1 cellular context compared by ENCODE assay signal in genomic region chr3:15860014-15860934, GRCh38.
TF ChIP-seq lines count a peak whose summit lies in the region.

No MANE protein-coding gene starts in this region.

TF ChIP-seq in K562, 482 proteins besides CTCF, POLR2A, EP300 and RAD21 (continued from another document and continues in another):
- TF ChIP-seq ZNF318 (IDR thresholded peaks at IDR 0.05; ENCODE audit: borderline replicate concordance in 1 of 2, low read depth in 1 of 2), result no peak
- peak; percentile 78 for TF ChIP-seq BHLHE40 (IDR thresholded peaks at IDR 0.05; ENCODE audit: low read length)
- TF ChIP-seq VEZF1 (CRISPR knock-in tag; IDR thresholded peaks at IDR 0.05), result peak; percentile 97
- 0 out of 2 replicates have a peak, but pooled peaks have one; percentile 55 for TF ChIP-seq PHB (CRISPR knock-in tag; IDR thresholded peaks at IDR 0.05)
- TF ChIP-seq HNRNPLL (IDR thresholded peaks at IDR 0.05; ENCODE audit: low read depth, low read length, poor library complexity, severe bottlenecking), result peak; percentile 65
- TF ChIP-seq CHD4 (IDR thresholded peaks at IDR 0.05; ENCODE audit: insufficient read depth, insufficient replicate concordance, low read depth, low read length, poor library complexity, severe bottlenecking), result peak; percentile 32
- TF ChIP-seq ZNF146 (CRISPR knock-in tag; IDR thresholded peaks at IDR 0.05; ENCODE audit: unreplicated experiment), result no peak
- TF ChIP-seq MXI1 (IDR thresholded peaks at IDR 0.05; ENCODE audit: low read depth, low read length), result 0 out of 2 replicates have a peak, but pooled peaks have one; percentile 69
- peak; percentile 96 for TF ChIP-seq MGA (IDR thresholded peaks at IDR 0.05)
- TF ChIP-seq FOXK1 (CRISPR knock-in tag; IDR thresholded peaks at IDR 0.05; ENCODE audit: borderline replicate concordance), result peak; percentile 59; the same call in 1 of the 2 replicates
- 0 out of 2 replicates have a peak, but pooled peaks have one; percentile 10 for TF ChIP-seq THAP12 (CRISPR knock-in tag; IDR thresholded peaks at IDR 0.05)
- peak; percentile 6; the same call in 1 of the 2 replicates for TF ChIP-seq HCFC1 (IDR thresholded peaks at IDR 0.05; ENCODE audit: low read depth, low read length)
- TF ChIP-seq FOXJ2 (tag; IDR thresholded peaks at IDR 0.05), result 0 out of 2 replicates have a peak, but pooled peaks have one; percentile 0
- TF ChIP-seq MIER1 (IDR thresholded peaks at IDR 0.05; ENCODE audit: low read depth), result peak; percentile 34; the same call in 1 of the 2 replicates
- TF ChIP-seq ATF1 (CRISPR knock-in tag; IDR thresholded peaks at IDR 0.05), result no peak
- TF ChIP-seq ATF1 (tag; IDR thresholded peaks at IDR 0.05), result peak; percentile 71; the same call in 1 of the 2 replicates
- peak; percentile 22 to 42; a peak in 2 of 4 replicates for TF ChIP-seq MAZ (CRISPR knock-in tag; conservative IDR thresholded peaks at IDR 0.05 in 1 of 2, IDR thresholded peaks at IDR 0.05 in 1 of 2)
- 0 out of 2 replicates have a peak, but pooled peaks have one; percentile 58 for TF ChIP-seq ZNF830 (CRISPR knock-in tag; IDR thresholded peaks at IDR 0.05)
- TF ChIP-seq HES1 (IDR thresholded peaks at IDR 0.05; ENCODE audit: low read depth), result 0 out of 2 replicates have a peak, but pooled peaks have one; percentile 15
- 0 out of 2 replicates have a peak, but pooled peaks have one; percentile 17 for TF ChIP-seq CC2D1A (IDR thresholded peaks at IDR 0.05)
- 0 out of 2 replicates have a peak, but pooled peaks have one; percentile 31 for TF ChIP-seq ZNF232 (CRISPR knock-in tag; IDR thresholded peaks at IDR 0.05)
- TF ChIP-seq RBFOX2 (IDR thresholded peaks at IDR 0.05; ENCODE audit: low read depth, low read length), result peak; percentile 84
- no peak for TF ChIP-seq EHMT2 (IDR thresholded peaks at IDR 0.05)
- TF ChIP-seq ZSCAN29 (IDR thresholded peaks at IDR 0.05), result peak; percentile 66; the same call in 1 of the 2 replicates
- peak; percentile 86 for TF ChIP-seq POLR2G (IDR thresholded peaks at IDR 0.05; ENCODE audit: low read depth, low read length)
- TF ChIP-seq POLR3A (IDR thresholded peaks at IDR 0.05; ENCODE audit: borderline replicate concordance, extremely low read depth, insufficient read depth, insufficient read length), result no peak
- no peak for TF ChIP-seq NRF1 (conservative IDR thresholded peaks at IDR 0.05 in 1 of 2, IDR thresholded peaks at IDR 0.05 in 1 of 2)
- TF ChIP-seq OTX1 (CRISPR knock-in tag; IDR thresholded peaks at IDR 0.05), result 0 out of 2 replicates have a peak, but pooled peaks have one; percentile 39
- TF ChIP-seq ATF7 (IDR thresholded peaks at IDR 0.05), result peak; percentile 46
- no peak for TF ChIP-seq ZNF197 (CRISPR knock-in tag; IDR thresholded peaks at IDR 0.05; ENCODE audit: low read depth)
- TF ChIP-seq ZNF408 (CRISPR knock-in tag; IDR thresholded peaks at IDR 0.05; ENCODE audit: low read depth), result no peak
